ENCODE assay signal across 9 cellular contexts in genomic region chr2:40488927-40489677, GRCh38. TPM values are rescaled to one million over a fixed set of nuclear protein-coding genes. Genes with fewer than 3 reads are reported as not detected.
A peak's percentile ranks its signal among the peaks of the same experiment; 100 is the strongest.
DNase-seq lines count a peak whose midpoint lies in the region; ATAC-seq and TF ChIP-seq lines count a peak whose summit lies in the region.
"Had no signal": no experiment of that assay in that cellular context is flagged by ENCODE, and none has a peak within 500 bp of the region (broad histone marks: within the 10 kb centered on the region; RNA-seq: fewer than 3 reads in every experiment).

No MANE protein-coding gene starts in this region.

- H3F3A ChIP-seq in PC-3 (ENCODE audit: low read length, unreplicated experiment): no peaks in the 10 kb centered on the region

- POLR2A ChIA-PET in PC-3 (lab: Charles Lee; ENCODE audit: unreplicated experiment) (interaction anchor here (1.0 kb wide), 1 partner anchor 1234 kb away, joined by 3 read pairs; no protein-coding TSS in a partner anchor), WTC11 (lab: Charles Lee) (no interaction called here)

- no peaks in the 10 kb centered on the region for H3K79me2 ChIP-seq in PC-3 (ENCODE audit: low read length)

- H3K4me1 Mint-ChIP-seq in WTC11: no peaks in the 10 kb centered on the region

- no peak overlapping the region for H3K9ac ChIP-seq in PC-3 (ENCODE audit: low read length)

- no peak overlapping the region for H3K27ac Mint-ChIP-seq in WTC11

- H3K27ac ChIP-seq in PC-3 (ENCODE audit: low read length) (no peak overlapping the region), skin epidermis (peak overlapping the region in 4 of 21 experiments; percentile 19 to 45 (median 23)), WERI-Rb-1 (no peak overlapping the region)

- H3K9me2 ChIP-seq in PC-3 (replicated peaks; ENCODE audit: low read length): no peaks in the 10 kb centered on the region

- BruUV-seq in PC-3 (replicated peaks; lab: Mats Ljungman, UMichigan): no TSS peak

- ATAC-seq in GM18870 (IDR thresholded peaks at IDR 0.05; ENCODE audit: unreplicated experiment): peak; percentile 69
- ATAC-seq in PC-3: no peak
- ATAC-seq in WTC11: no peak

- H3K9me3 ChIP-seq in PC-3 (ENCODE audit: low read length) (no peaks in the 10 kb centered on the region), WERI-Rb-1 (ENCODE audit: severe bottlenecking) (no peaks in the 10 kb centered on the region)

- H3K27me3 ChIP-seq in PC-3 (ENCODE audit: low read length): no peaks in the 10 kb centered on the region
- H3K27me3 ChIP-seq in WERI-Rb-1 (ENCODE audit: insufficient read depth, low read depth, severe bottlenecking): no peaks in the 10 kb centered on the region

- no peaks in the 10 kb centered on the region for H3K27me3 Mint-ChIP-seq in WTC11 (ENCODE audit: low read depth)

- no peaks in the 10 kb centered on the region for H3K36me3 ChIP-seq in PC-3 (ENCODE audit: low read depth, low read length)
- no peaks in the 10 kb centered on the region for H3K36me3 ChIP-seq in WERI-Rb-1

- intact Hi-C loops in PC-3 (cut with micrococcal nuclease): loop anchor here (1.0 kb wide), 1 partner anchor 271 kb away; no protein-coding TSS in a partner anchor

- no peak overlapping the region for H3K4me2 ChIP-seq in PC-3 (ENCODE audit: low read length)

- DNase-seq in PC-3 (no peak), foreskin fibroblast (peak; percentile 38 to 59), GM19238 (ENCODE audit: insufficient read length, low spot score) (no peak), WTC11 (ENCODE audit: low spot score) (no peak), WERI-Rb-1 (no peak), cerebellar cortex (ENCODE audit: low spot score) (no peak)

- 0 out of 2 replicates have a peak overlapping the region, but pooled peaks have one; percentile 37 for H2AFZ ChIP-seq in PC-3 (ENCODE audit: low read length)

- H4K20me1 ChIP-seq in PC-3 (ENCODE audit: low read length): no peaks in the 10 kb centered on the region

- no peaks in the 10 kb centered on the region for H3K36me3 Mint-ChIP-seq in WTC11

- TF ChIP-seq CTCF in PC-3 (conservative IDR thresholded peaks at IDR 0.05; ENCODE audit: low read depth, low read length): no peak
- TF ChIP-seq CTCF in foreskin fibroblast (IDR thresholded peaks at IDR 0.05; ENCODE audit: low read depth, low read length): no peak
- no peak for TF ChIP-seq CTCF in WTC11 (IDR thresholded peaks at IDR 0.05)
- TF ChIP-seq CTCF in WERI-Rb-1 (IDR thresholded peaks at IDR 0.05; ENCODE audit: low read depth, low read length): no peak

- no peak overlapping the region for H3K4me3 ChIP-seq in PC-3 (ENCODE audit: low read length)
- H3K4me3 ChIP-seq in foreskin fibroblast (ENCODE audit: low read depth in 1 of 2, low read length in 2 of 2): peak overlapping the region; percentile 26 to 40
- peak overlapping the region in 5 of 7 experiments; percentile 5 to 37 (median 12) for H3K4me3 ChIP-seq in skin epidermis
- no peak overlapping the region for H3K4me3 ChIP-seq in WERI-Rb-1 (ENCODE audit: low read depth, low read length)

- H3K4me1 ChIP-seq in PC-3 (ENCODE audit: insufficient read depth, low read length): no peaks in the 10 kb centered on the region

- CTCF ChIA-PET in PC-3 (lab: Charles Lee): interaction anchor here (0.5 kb wide), 1 partner anchor 50 kb away, joined by 6 read pairs; no protein-coding TSS in a partner anchor
- CTCF ChIA-PET in WTC11 (lab: Charles Lee): interaction anchor here (0.9 to 1.6 kb wide), 5 partner anchors 15 to 198 kb away, joined by 3 to 9 read pairs (median 4); partner anchors contain the start of gene SLC8A1

- H3K9me3 Mint-ChIP-seq in WTC11: no peaks in the 10 kb centered on the region
- H3K9me3 Mint-ChIP-seq: neural crest cell had no signal

- no peak overlapping the region for H3K4me3 Mint-ChIP-seq in WTC11
- H3K4me3 Mint-ChIP-seq: neural crest cell had no signal

TF ChIP-seq in WTC11, 78 proteins besides CTCF, POLR2A, EP300 and RAD21:
- TF ChIP-seq NFYB (CRISPR knock-in tag; conservative IDR thresholded peaks at IDR 0.05; ENCODE audit: low read depth): no peak
- TF ChIP-seq ZNF512 (CRISPR knock-in tag; IDR thresholded peaks at IDR 0.05; ENCODE audit: borderline replicate concordance): no peak

RNA-seq across cellular contexts. Expression of gene SLC8A1, which starts 37.2 kb away (rescaled TPM):
- 1.3 and 1.6 TPM in 2 replicates for total RNA-seq in PC-3 (2014; rRNA removed)
- total RNA-seq in WTC11 (2021): 1.4 to 2.6 TPM (median 1.7 TPM) in 3 replicates

Comparison
In these comparisons a context has a peak if more than half of its experiments do, and no peak if none do; other contexts are left out.
1. DNase-seq: peak in foreskin fibroblast (2 of 2); none in PC-3 (single experiment), GM19238 (single experiment), WTC11 (single experiment), WERI-Rb-1 (single experiment) and cerebellar cortex (single experiment).
2. H3K4me3 ChIP-seq: peak in foreskin fibroblast (2 of 2) and skin epidermis (5 of 7); none in PC-3 (single experiment) and WERI-Rb-1 (single experiment).